1 cellular context compared by ENCODE assay signal in genomic region chr19:38145627-38146026, GRCh38.
TF ChIP-seq lines count a peak whose summit lies in the region.

No MANE protein-coding gene starts in this region.

TF ChIP-seq in A549, 52 proteins besides CTCF, POLR2A, EP300 and RAD21 (continued from another document):
- no peak for TF ChIP-seq ATOH8 (CRISPR knock-in tag; IDR thresholded peaks at IDR 0.05; ENCODE audit: low read depth)
- TF ChIP-seq USF2 (IDR thresholded peaks at IDR 0.05), result no peak
- TF ChIP-seq ZNF302 (CRISPR knock-in tag; IDR thresholded peaks at IDR 0.05), result no peak
- no peak for TF ChIP-seq BCL3 (IDR thresholded peaks at IDR 0.05)
- TF ChIP-seq KDM5A (IDR thresholded peaks at IDR 0.05), result no peak
- TF ChIP-seq RNF2 (IDR thresholded peaks at IDR 0.05; ENCODE audit: borderline replicate concordance, low read depth), result no peak
- no peak for TF ChIP-seq CHD2 (IDR thresholded peaks at IDR 0.05; ENCODE audit: low read length, partially characterized antibody)
- TF ChIP-seq RCOR1 (IDR thresholded peaks at IDR 0.05; ENCODE audit: low read depth, low read length), result no peak
- TF ChIP-seq RFX5 (IDR thresholded peaks at IDR 0.05), result no peak
- TF ChIP-seq HES2 (IDR thresholded peaks at IDR 0.05), result no peak
- no peak for TF ChIP-seq SMC3 (IDR thresholded peaks at IDR 0.05)
